Comparison of ENCODE assay signal across 10 cellular contexts in genomic region chr3:67901681-67902080, GRCh38.
DNase-seq lines count a peak whose midpoint lies in the region; ATAC-seq and TF ChIP-seq lines count a peak whose summit lies in the region.
"Had no signal": no experiment of that assay in that cellular context is flagged by ENCODE, and none has a peak within 500 bp of the region (broad histone marks: within the 10 kb centered on the region; RNA-seq: fewer than 3 reads in every experiment).

No MANE protein-coding gene starts in this region.

- H3K9ac ChIP-seq in SK-N-SH (no peak overlapping the region), neural progenitor cell (no peak overlapping the region)

- H3K27ac Mint-ChIP-seq in neural progenitor cell: no peak overlapping the region
- H3K27ac Mint-ChIP-seq in T-helper 2 cell treated with Interferon-gamma antibody and Interleukin-4, amounts not matched to agents 5 μg/mL and 100 μg/mL, for 36 hours: no peak overlapping the region

- no peaks in the 10 kb centered on the region for H3K9me2 ChIP-seq in SK-N-SH

- 69% methylated on average over 1 of the region's 1 CpG for WGBS in SK-N-SH (ENCODE audit: low lambda C conversion rate)

- POLR2A ChIA-PET in SK-N-SH (lab: Yijun Ruan, JAX): no interaction called here

- TF ChIP-seq CTCF in SK-N-SH (IDR thresholded peaks at IDR 0.05): no peak
- peak; percentile 57 for TF ChIP-seq CTCF in neural progenitor cell (IDR thresholded peaks at IDR 0.05)
- TF ChIP-seq CTCF in upper lobe of right lung (IDR thresholded peaks at IDR 0.05): no peak

- H3K4me1 ChIP-seq in SK-N-SH (ENCODE audit: control insufficient read depth in 1 of 2, insufficient read depth in 2 of 2, low read depth in 1 of 2, low read length in 1 of 2): no peaks in the 10 kb centered on the region
- H3K4me1 ChIP-seq in neural progenitor cell: no peaks in the 10 kb centered on the region
- H3K4me1 ChIP-seq in upper lobe of right lung: no peaks in the 10 kb centered on the region

- H3K4me2 ChIP-seq in SK-N-SH (no peak overlapping the region), neural progenitor cell (no peak overlapping the region)

- H3F3A ChIP-seq in SK-N-SH (replicated peaks; ENCODE audit: insufficient read depth): no peaks in the 10 kb centered on the region
- no peaks in the 10 kb centered on the region for H3F3A ChIP-seq in neural progenitor cell (ENCODE audit: low read depth)

- intact Hi-C loops in upper lobe of right lung (cut with DNase I): no loop called here

- ATAC-seq in SK-N-SH treated with all-trans-retinoic acid at 6 μM for 48 hours (no peak), GM21367 (IDR thresholded peaks at IDR 0.05; ENCODE audit: unreplicated experiment) (no peak), upper lobe of right lung (no peak)

- H3K27ac ChIP-seq in SK-N-SH (ENCODE audit: low read depth in 2 of 2, low read length in 1 of 2) (no peak overlapping the region), neural progenitor cell (no peak overlapping the region), upper lobe of right lung (no peak overlapping the region)

- H3K4me3 ChIP-seq in SK-N-SH (ENCODE audit: low read depth in 2 of 2, low read length in 1 of 2): no peak overlapping the region
- H3K4me3 ChIP-seq in neural progenitor cell: no peak overlapping the region
- H3K4me3 ChIP-seq in upper lobe of right lung: no peak overlapping the region

- H3K4me1 Mint-ChIP-seq in neural progenitor cell: no peaks in the 10 kb centered on the region
- H3K4me1 Mint-ChIP-seq in T-helper 2 cell treated with Interferon-gamma antibody and Interleukin-4, amounts not matched to agents 5 μg/mL and 100 μg/mL, for 36 hours (ENCODE audit: low read depth): no peaks in the 10 kb centered on the region

- CTCF ChIA-PET in SK-N-SH (lab: Yijun Ruan, JAX): no interaction called here

- H3K27me3 Mint-ChIP-seq in neural progenitor cell (ENCODE audit: insufficient read depth, low read depth): no peaks in the 10 kb centered on the region
- H3K27me3 Mint-ChIP-seq in T-helper 2 cell treated with Interferon-gamma antibody and Interleukin-4, amounts not matched to agents 5 μg/mL and 100 μg/mL, for 36 hours (ENCODE audit: low read depth): no peaks in the 10 kb centered on the region

- H3K27me3 ChIP-seq in SK-N-SH (ENCODE audit: insufficient read depth) (no peaks in the 10 kb centered on the region), neural progenitor cell (no peaks in the 10 kb centered on the region), upper lobe of right lung (no peaks in the 10 kb centered on the region)

- H3K9me3 ChIP-seq in SK-N-SH: no peaks in the 10 kb centered on the region
- H3K9me3 ChIP-seq in neural progenitor cell (ENCODE audit: low read depth): no peaks in the 10 kb centered on the region
- no peaks in the 10 kb centered on the region for H3K9me3 ChIP-seq in upper lobe of right lung

- no peak overlapping the region for H2AFZ ChIP-seq in SK-N-SH (ENCODE audit: low read depth)
- no peak overlapping the region for H2AFZ ChIP-seq in neural progenitor cell (replicated peaks)

- DNase-seq in SK-N-SH (no peak), NCI-H146 (lab: John Stamatoyannopoulos, UW) (peak; percentile 44), neural progenitor cell (ENCODE audit: low spot score) (peak; percentile 3), upper lobe of right lung (no peak)
- DNase-seq in central memory CD4-positive, alpha-beta T cell: peak; percentile 4
- DNase-seq in T-helper 2 cell treated with Interferon-gamma antibody and Interleukin-4, amounts not matched to agents 5 μg/mL and 100 μg/mL, for 36 hours (ENCODE audit: low spot score): no peak
- DNase-seq: glutamatergic neuron, NCI-H1092 had no signal

- no peaks in the 10 kb centered on the region for H3K36me3 ChIP-seq in SK-N-SH (replicated peaks in 1 of 2; ENCODE audit: control insufficient read depth in 1 of 2, insufficient read depth in 2 of 2, low read length in 1 of 2)
- H3K36me3 ChIP-seq in neural progenitor cell: no peaks in the 10 kb centered on the region
- no peaks in the 10 kb centered on the region for H3K36me3 ChIP-seq in upper lobe of right lung

- H3K79me2 ChIP-seq in SK-N-SH (ENCODE audit: insufficient read depth) (no peaks in the 10 kb centered on the region), neural progenitor cell (ENCODE audit: low read depth) (no peaks in the 10 kb centered on the region)

- H3K4me3 Mint-ChIP-seq in neural progenitor cell: no peak overlapping the region
- H3K4me3 Mint-ChIP-seq in T-helper 2 cell treated with Interferon-gamma antibody and Interleukin-4, amounts not matched to agents 5 μg/mL and 100 μg/mL, for 36 hours: no peak overlapping the region

- no peaks in the 10 kb centered on the region for H3K9me3 Mint-ChIP-seq in neural progenitor cell
- no peaks in the 10 kb centered on the region for H3K9me3 Mint-ChIP-seq in T-helper 2 cell treated with Interferon-gamma antibody and Interleukin-4, amounts not matched to agents 5 μg/mL and 100 μg/mL, for 36 hours

- TF ChIP-seq EP300 in SK-N-SH (IDR thresholded peaks at IDR 0.05; ENCODE audit: borderline replicate concordance in 1 of 2, low read depth in 1 of 2, low read length in 1 of 2): no peak

- peak; percentile 16; the same call in 1 of the 2 replicates for TF ChIP-seq RAD21 in SK-N-SH (IDR thresholded peaks at IDR 0.05; ENCODE audit: low read length)

- H3K36me3 Mint-ChIP-seq in neural progenitor cell: no peaks in the 10 kb centered on the region
- no peaks in the 10 kb centered on the region for H3K36me3 Mint-ChIP-seq in T-helper 2 cell treated with Interferon-gamma antibody and Interleukin-4, amounts not matched to agents 5 μg/mL and 100 μg/mL, for 36 hours (ENCODE audit: low read depth)

- H4K20me1 ChIP-seq in SK-N-SH (ENCODE audit: insufficient read depth): no peaks in the 10 kb centered on the region
- H4K20me1 ChIP-seq in neural progenitor cell (ENCODE audit: low read depth): no peaks in the 10 kb centered on the region

TF ChIP-seq in SK-N-SH, 30 proteins besides CTCF, POLR2A, EP300 and RAD21 (continues in another document):
- TF ChIP-seq YY1 (IDR thresholded peaks at IDR 0.05; ENCODE audit: low read depth): no peak
- no peak for TF ChIP-seq TEAD4 (IDR thresholded peaks at IDR 0.05; ENCODE audit: borderline replicate concordance, insufficient read depth)
- no peak for TF ChIP-seq GABPA (IDR thresholded peaks at IDR 0.05; ENCODE audit: low read depth)
- no peak for TF ChIP-seq POLR2AphosphoS5 (IDR thresholded peaks at IDR 0.05; ENCODE audit: low read depth, low read length)
- no peak for TF ChIP-seq PBX3 (IDR thresholded peaks at IDR 0.05)
- TF ChIP-seq EZH2phosphoT487 (IDR thresholded peaks at IDR 0.05; ENCODE audit: borderline replicate concordance, low read depth): no peak
- TF ChIP-seq ELF1 (IDR thresholded peaks at IDR 0.05): no peak
- no peak for TF ChIP-seq TAF1 (IDR thresholded peaks at IDR 0.05; ENCODE audit: borderline replicate concordance, low read depth, low read length)
- TF ChIP-seq SIN3A (IDR thresholded peaks at IDR 0.05; ENCODE audit: borderline replicate concordance, low read depth, low read length): no peak
- TF ChIP-seq FOXJ3 (CRISPR knock-in tag; IDR thresholded peaks at IDR 0.05): no peak

TF ChIP-seq in SK-N-SH treated with all-trans-retinoic acid at 6 μM for 48 hours, 23 proteins besides CTCF, POLR2A, EP300 and RAD21:
- TF ChIP-seq CREB5 (CRISPR knock-in tag; IDR thresholded peaks at IDR 0.05; ENCODE audit: low read depth) (no peak), ZFP30 (CRISPR knock-in tag; IDR thresholded peaks at IDR 0.05) (no peak), ARNTL (CRISPR knock-in tag; IDR thresholded peaks at IDR 0.05; ENCODE audit: borderline replicate concordance, low read depth) (no peak)
TF ChIP-seq in SK-N-SH treated with all-trans-retinoic acid at 6 μM for 48 hours: peak in this region for 0.

Comparison
In these comparisons a context has a peak if more than half of its experiments do, and no peak if none do; other contexts are left out.
1. DNase-seq: peak in NCI-H146 (single experiment), central memory CD4-positive, alpha-beta T cell (single experiment) and neural progenitor cell (single experiment); none in SK-N-SH (single experiment), T-helper 2 cell treated with Interferon-gamma antibody and Interleukin-4, amounts not matched to agents 5 μg/mL and 100 μg/mL, for 36 hours (single experiment) and upper lobe of right lung (single experiment).